8 cellular contexts compared by ENCODE assay signal in genomic region chr3:75362086-75362784, GRCh38.
DNase-seq lines count a peak whose midpoint lies in the region; FAIRE-seq and TF ChIP-seq lines count a peak whose summit lies in the region.
"Not testable (repeated sequence)": the region's sequence is repeated elsewhere in the genome, so short reads cannot be mapped to it uniquely, and the experiment has no call there.

No MANE protein-coding gene starts in this region.

- H3K27ac Mint-ChIP-seq in Calu3 (ENCODE audit: unreplicated experiment); activated CD4-positive, alpha-beta T cell treated with anti-CD3 and anti-CD28 coated beads, Interleukin-2, amount 10 ng/mL, durations not matched to agents 24 days and 14 days; activated naive CD4-positive, alpha-beta T cell treated with anti-CD3 and anti-CD28 coated beads, Interleukin-2, amount 10 ng/mL, durations not matched to agents 7 days and 5 days: not testable (repeated sequence)

- not testable (repeated sequence) for H3K27ac ChIP-seq in esophagus squamous epithelium; small intestine (ENCODE audit: low read depth in 1 of 2, low read length in 1 of 2)

- not testable (repeated sequence) for H3K27me3 ChIP-seq in esophagus squamous epithelium; small intestine (ENCODE audit: control insufficient read depth in 2 of 2, insufficient read depth in 2 of 2, low read length in 2 of 2)

- H3K36me3 Mint-ChIP-seq in Calu3 (ENCODE audit: insufficient read depth, unreplicated experiment); activated CD4-positive, alpha-beta T cell treated with anti-CD3 and anti-CD28 coated beads, Interleukin-2, amount 10 ng/mL, durations not matched to agents 24 days and 14 days (ENCODE audit: low read depth); activated naive CD4-positive, alpha-beta T cell treated with anti-CD3 and anti-CD28 coated beads, Interleukin-2, amount 10 ng/mL, durations not matched to agents 7 days and 5 days: not testable (repeated sequence)

- BruUV-seq in Calu3 (replicated peaks; lab: Mats Ljungman, UMichigan): not testable (repeated sequence)

- H3K4me3 ChIP-seq in esophagus squamous epithelium; small intestine (ENCODE audit: low read depth in 1 of 2, low read length in 2 of 2): not testable (repeated sequence)

- H3K4me1 Mint-ChIP-seq in Calu3 (ENCODE audit: low read depth, unreplicated experiment); activated CD4-positive, alpha-beta T cell treated with anti-CD3 and anti-CD28 coated beads, Interleukin-2, amount 10 ng/mL, durations not matched to agents 24 days and 14 days; activated naive CD4-positive, alpha-beta T cell treated with anti-CD3 and anti-CD28 coated beads, Interleukin-2, amount 10 ng/mL, durations not matched to agents 7 days and 5 days: not testable (repeated sequence)

- not testable (repeated sequence) for H3K9me3 Mint-ChIP-seq in Calu3 (ENCODE audit: low read depth, unreplicated experiment); activated CD4-positive, alpha-beta T cell treated with anti-CD3 and anti-CD28 coated beads, Interleukin-2, amount 10 ng/mL, durations not matched to agents 24 days and 14 days; activated naive CD4-positive, alpha-beta T cell treated with anti-CD3 and anti-CD28 coated beads, Interleukin-2, amount 10 ng/mL, durations not matched to agents 7 days and 5 days

- not testable (repeated sequence) for H3K9me3 ChIP-seq in esophagus squamous epithelium; small intestine (ENCODE audit: control insufficient read depth, low read depth)

- CTCF ChIA-PET in Calu3 (lab: Charles Lee); activated naive CD4-positive, alpha-beta T cell treated with anti-CD3 and anti-CD28 coated beads, Interleukin-2, amount 10 ng/mL, durations not matched to agents 7 days and 5 days (lab: Charles Lee): not testable (repeated sequence)

- H3K27me3 Mint-ChIP-seq in Calu3 (ENCODE audit: unreplicated experiment); activated CD4-positive, alpha-beta T cell treated with anti-CD3 and anti-CD28 coated beads, Interleukin-2, amount 10 ng/mL, durations not matched to agents 24 days and 14 days; activated naive CD4-positive, alpha-beta T cell treated with anti-CD3 and anti-CD28 coated beads, Interleukin-2, amount 10 ng/mL, durations not matched to agents 7 days and 5 days: not testable (repeated sequence)

- FAIRE-seq in small intestine (lab: Jason Lieb, UNC): not testable (repeated sequence)

- peaks cover 0 to 14% (median 0%) of the 10 kb centered on the region in 3 donors for H3K4me1 ChIP-seq in esophagus squamous epithelium
- not testable (repeated sequence) for H3K4me1 ChIP-seq in small intestine (ENCODE audit: control insufficient read depth in 2 of 2, insufficient read depth in 1 of 2, low read depth in 1 of 2, low read length in 1 of 2)

- TF ChIP-seq POLR2A in esophagus squamous epithelium (IDR thresholded peaks at IDR 0.05): not testable (repeated sequence)

- not testable (repeated sequence) for H3K36me3 ChIP-seq in esophagus squamous epithelium; small intestine (ENCODE audit: control insufficient read depth in 2 of 2, insufficient read depth in 2 of 2, low read length in 2 of 2)

- not testable (repeated sequence) for H3K4me3 Mint-ChIP-seq in Calu3 (ENCODE audit: low read depth, unreplicated experiment); activated CD4-positive, alpha-beta T cell treated with anti-CD3 and anti-CD28 coated beads, Interleukin-2, amount 10 ng/mL, durations not matched to agents 24 days and 14 days; activated naive CD4-positive, alpha-beta T cell treated with anti-CD3 and anti-CD28 coated beads, Interleukin-2, amount 10 ng/mL, durations not matched to agents 7 days and 5 days

- intact Hi-C loops in Calu3 (cut with micrococcal nuclease; ENCODE audit: unreplicated experiment): loop anchor here (1.0 kb wide), 1 partner anchor 170 kb away; no protein-coding TSS in a partner anchor
- intact Hi-C loops in activated CD4-positive, alpha-beta T cell treated with anti-CD3 and anti-CD28 coated beads, Interleukin-2, amount 10 ng/mL, durations not matched to agents 24 days and 14 days (cut with micrococcal nuclease): loop anchor here (5.0 kb wide), 1 partner anchor 65 kb away; no protein-coding TSS in a partner anchor
- intact Hi-C loops in esophagus squamous epithelium (cut with DNase I): not testable (repeated sequence)

- WGBS in esophagus squamous epithelium, 2 donors: 53 to 60% methylated on average over 10 to 14 of the region's 16 CpGs
- WGBS in small intestine, 3 donors: 17 to 62% (median 28%) methylated on average over 16 of the region's 16 CpGs

- DNase-seq in Calu3 (peak; percentile 59), HPDE6-E6E7 (ENCODE audit: extremely low spot score) (peak; percentile 0), small intestine (peak; percentile 65)
- peak; percentile 28 for DNase-seq in NK-92 treated with Interleukin-12 subunit alpha and Interleukin-12 subunit beta, amount 100 ng/mL, for 24 hours (lab: John Stamatoyannopoulos, UW)
- peak; percentile 80 for DNase-seq in activated CD4-positive, alpha-beta T cell treated with anti-CD3 and anti-CD28 coated beads, Interleukin-2, amount 10 ng/mL, durations not matched to agents 24 days and 14 days
- peak; percentile 42 for DNase-seq in activated naive CD4-positive, alpha-beta T cell treated with anti-CD3 and anti-CD28 coated beads, Interleukin-2, amount 10 ng/mL, durations not matched to agents 7 days and 5 days
- not testable (repeated sequence) for DNase-seq in esophagus squamous epithelium (lab: John Stamatoyannopoulos, UW)
- peak; percentile 27 for DNase-seq in stimulated activated CD8-positive, alpha-beta memory T cell treated with anti-CD3 and anti-CD28 coated beads, Interleukin-4, amount 100 ng/mL, for 24 hours (ENCODE audit: low read depth)

- TF ChIP-seq CTCF in Calu3 (IDR thresholded peaks at IDR 0.05; ENCODE audit: unreplicated experiment): not testable (repeated sequence)
- peak in 4 of 6 experiments; percentile 12 to 43 (median 22) for TF ChIP-seq CTCF in esophagus squamous epithelium (IDR thresholded peaks at IDR 0.05)
